Comparison of ENCODE assay signal across 11 cellular contexts in genomic region chr7:129493555-129493954, GRCh38. TPM values are rescaled to one million over a fixed set of nuclear protein-coding genes. Genes with fewer than 3 reads are reported as not detected.
A peak's percentile ranks its signal among the peaks of the same experiment; 100 is the strongest.
DNase-seq lines count a peak whose midpoint lies in the region; ATAC-seq and TF ChIP-seq lines count a peak whose summit lies in the region.
"Had no signal": no experiment of that assay in that cellular context is flagged by ENCODE, and none has a peak within 500 bp of the region (broad histone marks: within the 10 kb centered on the region; RNA-seq: fewer than 3 reads in every experiment).

No MANE protein-coding gene starts in this region.

- peaks cover 5 to 10% of the 10 kb centered on the region in 2 donors for H3K36me3 Mint-ChIP-seq in activated T-cell treated with anti-CD3 and anti-CD28 coated beads, Interleukin-2, amount 50 U/mL, for 72 hours (ENCODE audit: insufficient read depth in 2 of 2)
- no peaks in the 10 kb centered on the region for H3K36me3 Mint-ChIP-seq in chondrocyte (ENCODE audit: low read depth)
- no peaks in the 10 kb centered on the region for H3K36me3 Mint-ChIP-seq in stimulated activated memory B cell treated with anti-CD40 and anti-IgM and Interleukin-4, amounts not matched to agents 10 μg/mL and 1 μg/mL and 100 μg/mL, for 72 hours
- H3K36me3 Mint-ChIP-seq: CD14-positive monocyte had no signal

- ATAC-seq in activated T-cell treated with anti-CD3 and anti-CD28 coated beads, Interleukin-2, amount 50 U/mL, for 72 hours (replicated peaks in 1 of 2) = peak; percentile 36 to 46
- peak; percentile 71 for ATAC-seq in stimulated activated memory B cell treated with anti-CD40 and anti-IgM and Interleukin-4, amounts not matched to agents 10 μg/mL and 1 μg/mL and 100 μg/mL, for 72 hours
- ATAC-seq in HG02588 (IDR thresholded peaks at IDR 0.05; ENCODE audit: unreplicated experiment) = no peak
- no peak for ATAC-seq in GM21447 (IDR thresholded peaks at IDR 0.05; ENCODE audit: unreplicated experiment)
- ATAC-seq: right lobe of liver had no signal

- no peak for TF ChIP-seq POLR2A in thyroid gland (IDR thresholded peaks at IDR 0.05)

- H3K4me1 Mint-ChIP-seq in activated T-cell treated with anti-CD3 and anti-CD28 coated beads, Interleukin-2, amount 50 U/mL, for 72 hours (ENCODE audit: low read depth) = peaks cover 33% of the 10 kb centered on the region
- peaks cover 6% of the 10 kb centered on the region for H3K4me1 Mint-ChIP-seq in chondrocyte (ENCODE audit: low read depth)
- H3K4me1 Mint-ChIP-seq in stimulated activated memory B cell treated with anti-CD40 and anti-IgM and Interleukin-4, amounts not matched to agents 10 μg/mL and 1 μg/mL and 100 μg/mL, for 72 hours = peaks cover 28% of the 10 kb centered on the region

- H3K4me3 Mint-ChIP-seq in activated T-cell treated with anti-CD3 and anti-CD28 coated beads, Interleukin-2, amount 50 U/mL, for 72 hours = no peak overlapping the region
- H3K4me3 Mint-ChIP-seq in chondrocyte (ENCODE audit: unreplicated experiment) = no peak overlapping the region
- no peak overlapping the region for H3K4me3 Mint-ChIP-seq in stimulated activated memory B cell treated with anti-CD40 and anti-IgM and Interleukin-4, amounts not matched to agents 10 μg/mL and 1 μg/mL and 100 μg/mL, for 72 hours
- H3K4me3 Mint-ChIP-seq: CD14-positive monocyte had no signal

- intact Hi-C loops in thyroid gland (cut with DNase I) = no loop called here

- H3K27me3 ChIP-seq in thyroid gland = no peaks in the 10 kb centered on the region
- H3K27me3 ChIP-seq: right lobe of liver had no signal

- no peak overlapping the region for H3K4me3 ChIP-seq in LNCaP clone FGC (ENCODE audit: low read depth, low read length)
- H3K4me3 ChIP-seq in thyroid gland (replicated peaks in 1 of 3) = no peak overlapping the region
- H3K4me3 ChIP-seq: right lobe of liver had no signal

- WGBS in thyroid gland, 2 donors = 84 to 96% methylated on average over 1 of the region's 1 CpG

- H3K27me3 Mint-ChIP-seq in activated T-cell treated with anti-CD3 and anti-CD28 coated beads, Interleukin-2, amount 50 U/mL, for 72 hours (ENCODE audit: low read depth) = peaks cover 6% of the 10 kb centered on the region
- H3K27me3 Mint-ChIP-seq in chondrocyte (ENCODE audit: low read depth) = peaks cover 1% of the 10 kb centered on the region
- H3K27me3 Mint-ChIP-seq in stimulated activated memory B cell treated with anti-CD40 and anti-IgM and Interleukin-4, amounts not matched to agents 10 μg/mL and 1 μg/mL and 100 μg/mL, for 72 hours = no peaks in the 10 kb centered on the region

- H3K9me3 Mint-ChIP-seq in activated T-cell treated with anti-CD3 and anti-CD28 coated beads, Interleukin-2, amount 50 U/mL, for 72 hours = no peaks in the 10 kb centered on the region
- no peaks in the 10 kb centered on the region for H3K9me3 Mint-ChIP-seq in chondrocyte (ENCODE audit: low read depth)
- H3K9me3 Mint-ChIP-seq in stimulated activated memory B cell treated with anti-CD40 and anti-IgM and Interleukin-4, amounts not matched to agents 10 μg/mL and 1 μg/mL and 100 μg/mL, for 72 hours = no peaks in the 10 kb centered on the region

- H3K36me3 ChIP-seq in thyroid gland = no peaks in the 10 kb centered on the region
- H3K36me3 ChIP-seq: right lobe of liver had no signal

- no peaks in the 10 kb centered on the region for H3K4me1 ChIP-seq in thyroid gland
- H3K4me1 ChIP-seq: right lobe of liver had no signal

- DNase-seq in activated T-cell treated with anti-CD3 and anti-CD28 coated beads, Interleukin-2, amount 50 U/mL, for 72 hours = no peak
- DNase-seq in activated T-cell treated with anti-CD3 and anti-CD28 coated beads for 4 hours (no peak), LNCaP clone FGC (ENCODE audit: low read depth) (no peak), chondrocyte (ENCODE audit: low spot score) (no peak), thyroid gland (no peak)
- DNase-seq: NCI-H524, right lobe of liver had no signal

- H3K27ac ChIP-seq in thyroid gland = no peak overlapping the region
- H3K27ac ChIP-seq: right lobe of liver had no signal

- no peak overlapping the region for H3K27ac Mint-ChIP-seq in activated T-cell treated with anti-CD3 and anti-CD28 coated beads, Interleukin-2, amount 50 U/mL, for 72 hours
- no peak overlapping the region for H3K27ac Mint-ChIP-seq in chondrocyte (ENCODE audit: unreplicated experiment)
- H3K27ac Mint-ChIP-seq in stimulated activated memory B cell treated with anti-CD40 and anti-IgM and Interleukin-4, amounts not matched to agents 10 μg/mL and 1 μg/mL and 100 μg/mL, for 72 hours = no peak overlapping the region
- H3K27ac Mint-ChIP-seq: CD14-positive monocyte had no signal

- 0 out of 2 replicates have a peak, but pooled peaks have one; percentile 26 for TF ChIP-seq CTCF in LNCaP clone FGC (IDR thresholded peaks at IDR 0.05; ENCODE audit: control insufficient read depth, extremely low read depth, insufficient read depth)
- TF ChIP-seq CTCF in chondrocyte (IDR thresholded peaks at IDR 0.05) = peak; percentile 49
- TF ChIP-seq CTCF in thyroid gland (IDR thresholded peaks at IDR 0.05) = no peak

- no peaks in the 10 kb centered on the region for H3K9me3 ChIP-seq in thyroid gland
- H3K9me3 ChIP-seq: right lobe of liver had no signal

RNA-seq across cellular contexts. Expression of gene SMKR1, which starts 8.8 kb away (rescaled TPM):
- 1 to 10 TPM; 4.0 to 4.3 TPM for total RNA-seq in activated T-cell treated with anti-CD3 and anti-CD28 coated beads, Interleukin-2, amount 50 U/mL, for 72 hours
- total RNA-seq in chondrocyte (0.20 TPM in 1 of 3 replicates, not detected in the others), thyroid gland (1 to 10 TPM in 3 of 4 donors, under 1 TPM in 1; 0.56 to 2.7 (median 1.1) TPM)
- total RNA-seq: right lobe of liver had no signal

RNA-seq across cellular contexts. Expression of gene STRIP2, which starts 59.3 kb away (rescaled TPM):
- total RNA-seq in activated T-cell treated with anti-CD3 and anti-CD28 coated beads, Interleukin-2, amount 50 U/mL, for 72 hours = 10 to 100 TPM; 73.5 to 79.2 TPM
- total RNA-seq in chondrocyte (0.87 to 1.3 TPM (median 1.2 TPM) in 3 replicates), thyroid gland (under 1 TPM; 0.22 to 0.94 (median 0.54) TPM)

Comparison
In these comparisons a context has a peak if more than half of its experiments do, and no peak if none do; other contexts are left out.
1. ATAC-seq: peak in activated T-cell treated with anti-CD3 and anti-CD28 coated beads, Interleukin-2, amount 50 U/mL, for 72 hours (2 of 2) and stimulated activated memory B cell treated with anti-CD40 and anti-IgM and Interleukin-4, amounts not matched to agents 10 μg/mL and 1 μg/mL and 100 μg/mL, for 72 hours (single experiment); none in HG02588 (single experiment) and GM21447 (single experiment).
2. CTCF ChIP-seq: peak in LNCaP clone FGC (single experiment) and chondrocyte (single experiment); none in thyroid gland (0 of 6).
3. RNA of gene STRIP2, which starts 59.3 kb away (total RNA-seq): 73.5 to 79.2 TPM in activated T-cell treated with anti-CD3 and anti-CD28 coated beads, Interleukin-2, amount 50 U/mL, for 72 hours; 0.87 to 1.3 TPM in chondrocyte and 0.22 to 0.94 TPM in thyroid gland; every median in the first group is over 10 times any median in the second.